Comparison of ENCODE assay signal across 1 cellular context in the genomic region with DNA sequence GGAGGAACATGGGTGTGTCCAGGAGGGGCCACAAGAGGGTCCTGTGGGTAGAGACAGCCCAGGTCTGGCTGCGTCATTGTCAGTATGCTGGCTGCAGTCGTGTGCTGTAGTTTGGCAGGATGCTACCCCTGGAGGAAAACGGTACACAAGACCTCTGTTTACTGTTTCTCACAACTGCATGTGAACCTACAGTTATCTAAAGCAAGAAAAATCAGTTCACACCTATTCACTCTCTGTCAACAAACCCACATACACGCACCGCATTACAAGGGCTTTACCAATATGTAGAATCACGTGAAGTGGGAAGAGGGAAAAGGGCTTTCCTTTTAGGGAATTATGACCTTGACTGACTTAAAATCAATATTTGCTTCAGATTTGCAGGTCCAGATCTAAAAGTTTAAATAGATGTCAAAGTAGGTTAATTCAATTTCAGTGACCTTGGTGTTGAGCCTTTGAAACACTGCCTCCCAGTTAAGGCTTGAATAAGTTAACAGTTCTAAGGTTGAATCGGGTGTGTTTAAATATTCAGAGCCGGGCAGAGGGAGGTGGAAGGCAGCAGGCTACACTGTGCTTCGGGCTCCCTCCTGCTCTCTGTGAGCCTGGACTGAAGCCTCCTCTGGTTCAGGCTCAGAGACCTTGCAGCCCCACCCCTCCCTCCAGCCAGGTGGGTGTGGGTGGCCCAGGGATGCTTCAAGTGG.
A peak's percentile ranks its signal among the peaks of the same experiment; 100 is the strongest.
TF ChIP-seq lines count a peak whose summit lies in the region.

No MANE protein-coding gene starts in this region.

TF ChIP-seq in HepG2, 621 proteins besides CTCF, POLR2A, EP300 and RAD21 (continued from another document and continues in another):
- no peak for TF ChIP-seq FIP1L1 (IDR thresholded peaks at IDR 0.05; ENCODE audit: borderline replicate concordance, insufficient read depth, low read depth, low read length)
- no peak for TF ChIP-seq ZNF83 (CRISPR knock-in tag; IDR thresholded peaks at IDR 0.05; ENCODE audit: borderline replicate concordance)
- no peak for TF ChIP-seq ZNF780A (CRISPR knock-in tag; IDR thresholded peaks at IDR 0.05)
- TF ChIP-seq JUN (CRISPR knock-in tag; IDR thresholded peaks at IDR 0.05), result peak; percentile 53; the same call in 1 of the 2 replicates
- peak; percentile 91 for TF ChIP-seq NCOA2 (CRISPR knock-in tag; IDR thresholded peaks at IDR 0.05)
- TF ChIP-seq ZNF335 (CRISPR knock-in tag; IDR thresholded peaks at IDR 0.05), result no peak
- TF ChIP-seq GABPA (IDR thresholded peaks at IDR 0.05; ENCODE audit: low read depth, low read length), result no peak
- 0 out of 2 replicates have a peak, but pooled peaks have one; percentile 36 for TF ChIP-seq GABPA (CRISPR knock-in tag; IDR thresholded peaks at IDR 0.05; ENCODE audit: low read depth)
- TF ChIP-seq, protein P1, sequence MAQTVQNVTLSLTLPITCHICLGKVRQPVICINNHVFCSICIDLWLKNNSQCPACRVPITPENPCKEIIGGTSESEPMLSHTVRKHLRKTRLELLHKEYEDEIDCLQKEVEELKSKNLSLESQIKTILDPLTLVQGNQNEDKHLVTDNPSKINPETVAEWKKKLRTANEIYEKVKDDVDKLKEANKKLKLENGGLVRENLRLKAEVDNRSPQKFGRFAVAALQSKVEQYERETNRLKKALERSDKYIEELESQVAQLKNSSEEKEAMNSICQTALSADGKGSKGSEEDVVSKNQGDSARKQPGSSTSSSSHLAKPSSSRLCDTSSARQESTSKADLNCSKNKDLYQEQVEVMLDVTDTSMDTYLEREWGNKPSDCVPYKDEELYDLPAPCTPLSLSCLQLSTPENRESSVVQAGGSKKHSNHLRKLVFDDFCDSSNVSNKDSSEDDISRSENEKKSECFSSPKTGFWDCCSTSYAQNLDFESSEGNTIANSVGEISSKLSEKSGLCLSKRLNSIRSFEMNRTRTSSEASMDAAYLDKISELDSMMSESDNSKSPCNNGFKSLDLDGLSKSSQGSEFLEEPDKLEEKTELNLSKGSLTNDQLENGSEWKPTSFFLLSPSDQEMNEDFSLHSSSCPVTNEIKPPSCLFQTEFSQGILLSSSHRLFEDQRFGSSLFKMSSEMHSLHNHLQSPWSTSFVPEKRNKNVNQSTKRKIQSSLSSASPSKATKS (CRISPR knock-in tag; IDR thresholded peaks at IDR 0.05), result no peak
- no peak for TF ChIP-seq PLRG1 (conservative IDR thresholded peaks at IDR 0.05)
- TF ChIP-seq ZNF776 (CRISPR knock-in tag; IDR thresholded peaks at IDR 0.05), result no peak
- TF ChIP-seq TBL1XR1 (IDR thresholded peaks at IDR 0.05; ENCODE audit: borderline replicate concordance, low read length, partially characterized antibody), result peak; percentile 76
- no peak for TF ChIP-seq ZNF292 (CRISPR knock-in tag; IDR thresholded peaks at IDR 0.05; ENCODE audit: borderline replicate concordance, low read depth)
- TF ChIP-seq, protein P2, sequence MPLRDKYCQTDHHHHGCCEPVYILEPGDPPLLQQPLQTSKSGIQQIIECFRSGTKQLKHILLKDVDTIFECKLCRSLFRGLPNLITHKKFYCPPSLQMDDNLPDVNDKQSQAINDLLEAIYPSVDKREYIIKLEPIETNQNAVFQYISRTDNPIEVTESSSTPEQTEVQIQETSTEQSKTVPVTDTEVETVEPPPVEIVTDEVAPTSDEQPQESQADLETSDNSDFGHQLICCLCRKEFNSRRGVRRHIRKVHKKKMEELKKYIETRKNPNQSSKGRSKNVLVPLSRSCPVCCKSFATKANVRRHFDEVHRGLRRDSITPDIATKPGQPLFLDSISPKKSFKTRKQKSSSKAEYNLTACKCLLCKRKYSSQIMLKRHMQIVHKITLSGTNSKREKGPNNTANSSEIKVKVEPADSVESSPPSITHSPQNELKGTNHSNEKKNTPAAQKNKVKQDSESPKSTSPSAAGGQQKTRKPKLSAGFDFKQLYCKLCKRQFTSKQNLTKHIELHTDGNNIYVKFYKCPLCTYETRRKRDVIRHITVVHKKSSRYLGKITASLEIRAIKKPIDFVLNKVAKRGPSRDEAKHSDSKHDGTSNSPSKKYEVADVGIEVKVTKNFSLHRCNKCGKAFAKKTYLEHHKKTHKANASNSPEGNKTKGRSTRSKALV (CRISPR knock-in tag; IDR thresholded peaks at IDR 0.05), result no peak
- no peak for TF ChIP-seq SRSF4 (IDR thresholded peaks at IDR 0.05; ENCODE audit: low read depth, low read length, poor library complexity, severe bottlenecking)
- peak; percentile 73; the same call in 1 of the 2 replicates for TF ChIP-seq NFIC (IDR thresholded peaks at IDR 0.05; ENCODE audit: low read length)
- TF ChIP-seq, protein P3, sequence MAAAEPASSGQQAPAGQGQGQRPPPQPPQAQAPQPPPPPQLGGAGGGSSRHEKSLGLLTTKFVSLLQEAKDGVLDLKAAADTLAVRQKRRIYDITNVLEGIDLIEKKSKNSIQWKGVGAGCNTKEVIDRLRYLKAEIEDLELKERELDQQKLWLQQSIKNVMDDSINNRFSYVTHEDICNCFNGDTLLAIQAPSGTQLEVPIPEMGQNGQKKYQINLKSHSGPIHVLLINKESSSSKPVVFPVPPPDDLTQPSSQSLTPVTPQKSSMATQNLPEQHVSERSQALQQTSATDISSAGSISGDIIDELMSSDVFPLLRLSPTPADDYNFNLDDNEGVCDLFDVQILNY (CRISPR knock-in tag; conservative IDR thresholded peaks at IDR 0.05), result no peak
- TF ChIP-seq, protein P4, sequence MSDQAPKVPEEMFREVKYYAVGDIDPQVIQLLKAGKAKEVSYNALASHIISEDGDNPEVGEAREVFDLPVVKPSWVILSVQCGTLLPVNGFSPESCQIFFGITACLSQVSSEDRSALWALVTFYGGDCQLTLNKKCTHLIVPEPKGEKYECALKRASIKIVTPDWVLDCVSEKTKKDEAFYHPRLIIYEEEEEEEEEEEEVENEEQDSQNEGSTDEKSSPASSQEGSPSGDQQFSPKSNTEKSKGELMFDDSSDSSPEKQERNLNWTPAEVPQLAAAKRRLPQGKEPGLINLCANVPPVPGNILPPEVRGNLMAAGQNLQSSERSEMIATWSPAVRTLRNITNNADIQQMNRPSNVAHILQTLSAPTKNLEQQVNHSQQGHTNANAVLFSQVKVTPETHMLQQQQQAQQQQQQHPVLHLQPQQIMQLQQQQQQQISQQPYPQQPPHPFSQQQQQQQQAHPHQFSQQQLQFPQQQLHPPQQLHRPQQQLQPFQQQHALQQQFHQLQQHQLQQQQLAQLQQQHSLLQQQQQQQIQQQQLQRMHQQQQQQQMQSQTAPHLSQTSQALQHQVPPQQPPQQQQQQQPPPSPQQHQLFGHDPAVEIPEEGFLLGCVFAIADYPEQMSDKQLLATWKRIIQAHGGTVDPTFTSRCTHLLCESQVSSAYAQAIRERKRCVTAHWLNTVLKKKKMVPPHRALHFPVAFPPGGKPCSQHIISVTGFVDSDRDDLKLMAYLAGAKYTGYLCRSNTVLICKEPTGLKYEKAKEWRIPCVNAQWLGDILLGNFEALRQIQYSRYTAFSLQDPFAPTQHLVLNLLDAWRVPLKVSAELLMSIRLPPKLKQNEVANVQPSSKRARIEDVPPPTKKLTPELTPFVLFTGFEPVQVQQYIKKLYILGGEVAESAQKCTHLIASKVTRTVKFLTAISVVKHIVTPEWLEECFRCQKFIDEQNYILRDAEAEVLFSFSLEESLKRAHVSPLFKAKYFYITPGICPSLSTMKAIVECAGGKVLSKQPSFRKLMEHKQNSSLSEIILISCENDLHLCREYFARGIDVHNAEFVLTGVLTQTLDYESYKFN (CRISPR knock-in tag; conservative IDR thresholded peaks at IDR 0.05), result peak; percentile 88
- TF ChIP-seq NKX3-1 (CRISPR knock-in tag; IDR thresholded peaks at IDR 0.05), result no peak
- TF ChIP-seq RFX3 (CRISPR knock-in tag; IDR thresholded peaks at IDR 0.05), result 0 out of 2 replicates have a peak, but pooled peaks have one; percentile 18
- TF ChIP-seq, protein P5, sequence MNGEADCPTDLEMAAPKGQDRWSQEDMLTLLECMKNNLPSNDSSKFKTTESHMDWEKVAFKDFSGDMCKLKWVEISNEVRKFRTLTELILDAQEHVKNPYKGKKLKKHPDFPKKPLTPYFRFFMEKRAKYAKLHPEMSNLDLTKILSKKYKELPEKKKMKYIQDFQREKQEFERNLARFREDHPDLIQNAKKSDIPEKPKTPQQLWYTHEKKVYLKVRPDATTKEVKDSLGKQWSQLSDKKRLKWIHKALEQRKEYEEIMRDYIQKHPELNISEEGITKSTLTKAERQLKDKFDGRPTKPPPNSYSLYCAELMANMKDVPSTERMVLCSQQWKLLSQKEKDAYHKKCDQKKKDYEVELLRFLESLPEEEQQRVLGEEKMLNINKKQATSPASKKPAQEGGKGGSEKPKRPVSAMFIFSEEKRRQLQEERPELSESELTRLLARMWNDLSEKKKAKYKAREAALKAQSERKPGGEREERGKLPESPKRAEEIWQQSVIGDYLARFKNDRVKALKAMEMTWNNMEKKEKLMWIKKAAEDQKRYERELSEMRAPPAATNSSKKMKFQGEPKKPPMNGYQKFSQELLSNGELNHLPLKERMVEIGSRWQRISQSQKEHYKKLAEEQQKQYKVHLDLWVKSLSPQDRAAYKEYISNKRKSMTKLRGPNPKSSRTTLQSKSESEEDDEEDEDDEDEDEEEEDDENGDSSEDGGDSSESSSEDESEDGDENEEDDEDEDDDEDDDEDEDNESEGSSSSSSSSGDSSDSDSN (CRISPR knock-in tag; IDR thresholded peaks at IDR 0.05), result peak; percentile 33; the same call in 1 of the 2 replicates
- TF ChIP-seq HNF4G (IDR thresholded peaks at IDR 0.05; ENCODE audit: borderline replicate concordance, low read depth, low read length), result peak; percentile 39; the same call in 1 of the 2 replicates
- peak; percentile 48; the same call in 1 of the 2 replicates for TF ChIP-seq HNF4G (CRISPR knock-in tag; IDR thresholded peaks at IDR 0.05; ENCODE audit: borderline replicate concordance, low read depth)
- TF ChIP-seq ZNF101 (CRISPR knock-in tag; IDR thresholded peaks at IDR 0.05; ENCODE audit: borderline replicate concordance, low read depth), result no peak
- TF ChIP-seq, protein P6, sequence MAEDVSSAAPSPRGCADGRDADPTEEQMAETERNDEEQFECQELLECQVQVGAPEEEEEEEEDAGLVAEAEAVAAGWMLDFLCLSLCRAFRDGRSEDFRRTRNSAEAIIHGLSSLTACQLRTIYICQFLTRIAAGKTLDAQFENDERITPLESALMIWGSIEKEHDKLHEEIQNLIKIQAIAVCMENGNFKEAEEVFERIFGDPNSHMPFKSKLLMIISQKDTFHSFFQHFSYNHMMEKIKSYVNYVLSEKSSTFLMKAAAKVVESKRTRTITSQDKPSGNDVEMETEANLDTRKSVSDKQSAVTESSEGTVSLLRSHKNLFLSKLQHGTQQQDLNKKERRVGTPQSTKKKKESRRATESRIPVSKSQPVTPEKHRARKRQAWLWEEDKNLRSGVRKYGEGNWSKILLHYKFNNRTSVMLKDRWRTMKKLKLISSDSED (CRISPR knock-in tag; IDR thresholded peaks at IDR 0.05), result no peak
- TF ChIP-seq ZNF879 (CRISPR knock-in tag; IDR thresholded peaks at IDR 0.05), result no peak
- no peak for TF ChIP-seq ZNF24 (IDR thresholded peaks at IDR 0.05)
- TF ChIP-seq FOSL2 (CRISPR knock-in tag; IDR thresholded peaks at IDR 0.05), result peak; percentile 57
- no peak for TF ChIP-seq SRSF9 (IDR thresholded peaks at IDR 0.05; ENCODE audit: borderline replicate concordance, insufficient read depth, low read depth, low read length, poor library complexity, severe bottlenecking)
- no peak for TF ChIP-seq SNRNP70 (IDR thresholded peaks at IDR 0.05; ENCODE audit: low read depth, low read length)
- TF ChIP-seq, protein P7, sequence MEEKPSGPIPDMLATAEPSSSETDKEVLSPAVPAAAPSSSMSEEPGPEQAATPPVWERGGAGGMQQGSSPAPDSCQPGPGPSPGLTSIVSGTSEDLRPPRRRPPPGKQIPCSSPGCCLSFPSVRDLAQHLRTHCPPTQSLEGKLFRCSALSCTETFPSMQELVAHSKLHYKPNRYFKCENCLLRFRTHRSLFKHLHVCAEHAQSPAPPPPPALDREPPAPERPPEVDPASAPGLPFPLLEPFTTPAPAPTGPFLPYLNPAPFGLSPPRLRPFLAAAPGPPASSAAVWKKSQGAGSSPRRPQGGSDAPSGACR (CRISPR knock-in tag; IDR thresholded peaks at IDR 0.05), result no peak
- no peak; the same call in 1 of the 2 replicates for TF ChIP-seq STAG1 (CRISPR knock-in tag; IDR thresholded peaks at IDR 0.05)
- TF ChIP-seq ZNF556 (CRISPR knock-in tag; IDR thresholded peaks at IDR 0.05; ENCODE audit: borderline replicate concordance), result 0 out of 2 replicates have a peak, but pooled peaks have one; percentile 46
- TF ChIP-seq, protein P8, sequence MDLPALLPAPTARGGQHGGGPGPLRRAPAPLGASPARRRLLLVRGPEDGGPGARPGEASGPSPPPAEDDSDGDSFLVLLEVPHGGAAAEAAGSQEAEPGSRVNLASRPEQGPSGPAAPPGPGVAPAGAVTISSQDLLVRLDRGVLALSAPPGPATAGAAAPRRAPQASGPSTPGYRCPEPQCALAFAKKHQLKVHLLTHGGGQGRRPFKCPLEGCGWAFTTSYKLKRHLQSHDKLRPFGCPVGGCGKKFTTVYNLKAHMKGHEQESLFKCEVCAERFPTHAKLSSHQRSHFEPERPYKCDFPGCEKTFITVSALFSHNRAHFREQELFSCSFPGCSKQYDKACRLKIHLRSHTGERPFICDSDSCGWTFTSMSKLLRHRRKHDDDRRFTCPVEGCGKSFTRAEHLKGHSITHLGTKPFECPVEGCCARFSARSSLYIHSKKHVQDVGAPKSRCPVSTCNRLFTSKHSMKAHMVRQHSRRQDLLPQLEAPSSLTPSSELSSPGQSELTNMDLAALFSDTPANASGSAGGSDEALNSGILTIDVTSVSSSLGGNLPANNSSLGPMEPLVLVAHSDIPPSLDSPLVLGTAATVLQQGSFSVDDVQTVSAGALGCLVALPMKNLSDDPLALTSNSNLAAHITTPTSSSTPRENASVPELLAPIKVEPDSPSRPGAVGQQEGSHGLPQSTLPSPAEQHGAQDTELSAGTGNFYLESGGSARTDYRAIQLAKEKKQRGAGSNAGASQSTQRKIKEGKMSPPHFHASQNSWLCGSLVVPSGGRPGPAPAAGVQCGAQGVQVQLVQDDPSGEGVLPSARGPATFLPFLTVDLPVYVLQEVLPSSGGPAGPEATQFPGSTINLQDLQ (CRISPR knock-in tag; IDR thresholded peaks at IDR 0.05), result no peak
- no peak; the same call in 1 of the 2 replicates for TF ChIP-seq ZNF614 (CRISPR knock-in tag; IDR thresholded peaks at IDR 0.05; ENCODE audit: borderline replicate concordance)
- no peak for TF ChIP-seq ATAD3A (CRISPR knock-in tag; IDR thresholded peaks at IDR 0.05)
- TF ChIP-seq, protein P9, sequence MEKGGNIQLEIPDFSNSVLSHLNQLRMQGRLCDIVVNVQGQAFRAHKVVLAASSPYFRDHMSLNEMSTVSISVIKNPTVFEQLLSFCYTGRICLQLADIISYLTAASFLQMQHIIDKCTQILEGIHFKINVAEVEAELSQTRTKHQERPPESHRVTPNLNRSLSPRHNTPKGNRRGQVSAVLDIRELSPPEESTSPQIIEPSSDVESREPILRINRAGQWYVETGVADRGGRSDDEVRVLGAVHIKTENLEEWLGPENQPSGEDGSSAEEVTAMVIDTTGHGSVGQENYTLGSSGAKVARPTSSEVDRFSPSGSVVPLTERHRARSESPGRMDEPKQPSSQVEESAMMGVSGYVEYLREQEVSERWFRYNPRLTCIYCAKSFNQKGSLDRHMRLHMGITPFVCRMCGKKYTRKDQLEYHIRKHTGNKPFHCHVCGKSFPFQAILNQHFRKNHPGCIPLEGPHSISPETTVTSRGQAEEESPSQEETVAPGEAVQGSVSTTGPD (CRISPR knock-in tag; IDR thresholded peaks at IDR 0.05), result peak; percentile 73; the same call in 1 of the 2 replicates
